26 cellular contexts compared by ENCODE assay signal in genomic region chr1:171912509-171913185, GRCh38.
A peak's percentile ranks its signal among the peaks of the same experiment; 100 is the strongest.
DNase-seq lines count a peak whose midpoint lies in the region; ATAC-seq, FAIRE-seq and TF ChIP-seq lines count a peak whose summit lies in the region.
"Had no signal": no experiment of that assay in that cellular context is flagged by ENCODE, and none has a peak within 500 bp of the region (broad histone marks: within the 10 kb centered on the region; RNA-seq: fewer than 3 reads in every experiment).

No MANE protein-coding gene starts in this region.

- CTCF ChIA-PET in A549 (lab: Yijun Ruan, JAX) = no interaction called here

- POLR2A ChIA-PET in A549 (lab: Yijun Ruan, JAX) = no interaction called here
- POLR2A ChIA-PET in naive thymus-derived CD8-positive, alpha-beta T cell (lab: Charles Lee) = no interaction called here

- H3K27me3 Mint-ChIP-seq in nephron (ENCODE audit: low read depth) = no peaks in the 10 kb centered on the region
- no peaks in the 10 kb centered on the region for H3K27me3 Mint-ChIP-seq in naive thymus-derived CD8-positive, alpha-beta T cell
- H3K27me3 Mint-ChIP-seq: activated naive CD8-positive, alpha-beta T cell had no signal

- no peak for FAIRE-seq in A549 (lab: Jason Lieb, UNC)
- FAIRE-seq: bronchial epithelial cell had no signal

- 28% methylated on average over 2 of the region's 2 CpGs for WGBS in A549 (ENCODE audit: missing lambda C conversion rate)

- TF ChIP-seq RAD21 in A549 (conservative IDR thresholded peaks at IDR 0.05 in 1 of 2, IDR thresholded peaks at IDR 0.05 in 1 of 2) = no peak

- H3K27ac Mint-ChIP-seq in nephron = peak overlapping the region; percentile 21 to 80 (median 75)
- no peak overlapping the region for H3K27ac Mint-ChIP-seq in naive thymus-derived CD8-positive, alpha-beta T cell
- H3K27ac Mint-ChIP-seq: activated naive CD8-positive, alpha-beta T cell; B cell; CD8-positive, alpha-beta memory T cell; natural killer cell treated with Interleukin-12 subunit alpha and Interleukin-12 subunit beta and Interleukin-15 and Interleukin-18, amount 100 ng/mL, for 72 hours; stimulated activated effector memory CD8-positive, alpha-beta T cell treated with anti-CD3 and anti-CD28 coated beads, Interleukin-12 subunit alpha, Interleukin-12 subunit beta, amount 100 ng/mL, for 72 hours had no signal

- peaks cover 38% of the 10 kb centered on the region for H3K4me1 ChIP-seq in A549

- no peaks in the 10 kb centered on the region for H3K9me3 Mint-ChIP-seq in nephron
- H3K9me3 Mint-ChIP-seq in naive thymus-derived CD8-positive, alpha-beta T cell = no peaks in the 10 kb centered on the region
- H3K9me3 Mint-ChIP-seq: CD8-positive, alpha-beta memory T cell; H9; natural killer cell treated with Interleukin-12 subunit alpha and Interleukin-12 subunit beta and Interleukin-15 and Interleukin-18, amount 100 ng/mL, for 72 hours; stimulated activated effector memory CD8-positive, alpha-beta T cell treated with anti-CD3 and anti-CD28 coated beads, Interleukin-12 subunit alpha, Interleukin-12 subunit beta, amount 100 ng/mL, for 72 hours had no signal

- no peaks in the 10 kb centered on the region for H3K9me3 ChIP-seq in A549

- no peak for TF ChIP-seq EP300 in A549 (IDR thresholded peaks at IDR 0.05)

- TF ChIP-seq POLR2A in A549 (IDR thresholded peaks at IDR 0.05; ENCODE audit: low read length) = no peak

- H3K4me3 ChIP-seq in A549 = no peak overlapping the region

- H3K4me3 Mint-ChIP-seq in nephron = no peak overlapping the region
- H3K4me3 Mint-ChIP-seq in naive thymus-derived CD8-positive, alpha-beta T cell = no peak overlapping the region
- H3K4me3 Mint-ChIP-seq: activated naive CD8-positive, alpha-beta T cell; B cell; CD8-positive, alpha-beta memory T cell; H9; natural killer cell treated with Interleukin-12 subunit alpha and Interleukin-12 subunit beta and Interleukin-15 and Interleukin-18, amount 100 ng/mL, for 72 hours; stimulated activated effector memory CD8-positive, alpha-beta T cell treated with anti-CD3 and anti-CD28 coated beads, Interleukin-12 subunit alpha, Interleukin-12 subunit beta, amount 100 ng/mL, for 72 hours had no signal

- peak overlapping the region; percentile 71 for H3K4me2 ChIP-seq in A549

- DNase-seq in A549 (ENCODE audit: low read depth in 1 of 2, low spot score in 1 of 2) (peak; percentile 25 to 72), DMS53 treated with DMSO at 0.1 percent for 48 hours (lab: John Stamatoyannopoulos, UW; ENCODE audit: unreplicated experiment) (peak; percentile 53), glomerular visceral epithelial cell (ENCODE audit: extremely low spot score) (peak; percentile 20)
- DNase-seq in naive thymus-derived CD8-positive, alpha-beta T cell = no peak
- DNase-seq: ACHN; activated CD4-positive, alpha-beta T cell treated with anti-CD3 and anti-CD28 coated beads for 48 hours; activated effector memory CD4-positive, alpha-beta T cell treated with anti-CD3 and anti-CD28 coated beads, Interleukin-2, amount 50 U/mL, for 16 hours; activated T-cell treated with anti-CD3 and anti-CD28 coated beads, Interleukin-2, amount 50 U/mL, for 1 hour; CD8-positive, alpha-beta memory T cell; effector CD4-positive, alpha-beta T cell; H9; NCI-H1417 treated with DMSO at 0.1 percent for 48 hours; NCI-H2029 treated with DMSO at 0.1 percent for 48 hours; NCI-H774; stimulated activated CD4-positive, alpha-beta T cell treated with anti-CD3 and anti-CD28 coated beads, Interleukin-15, amount 100 ng/mL, for 24 hours; T1000; WERI-Rb-1 had no signal

- peak overlapping the region; percentile 68 to 81 for H3K27ac ChIP-seq in A549
- H3K27ac ChIP-seq: epithelial cell of prostate, WERI-Rb-1 had no signal

- no peak for TF ChIP-seq CTCF in A549 (IDR thresholded peaks at IDR 0.05)
- TF ChIP-seq CTCF in nephron (IDR thresholded peaks at IDR 0.05; ENCODE audit: unreplicated experiment in 3 of 3) = no peak

- peaks cover 8% of the 10 kb centered on the region for H3K4me1 Mint-ChIP-seq in nephron
- H3K4me1 Mint-ChIP-seq in naive thymus-derived CD8-positive, alpha-beta T cell = no peaks in the 10 kb centered on the region
- H3K4me1 Mint-ChIP-seq: B cell; CD8-positive, alpha-beta memory T cell; stimulated activated effector memory CD8-positive, alpha-beta T cell treated with anti-CD3 and anti-CD28 coated beads, Interleukin-12 subunit alpha, Interleukin-12 subunit beta, amount 100 ng/mL, for 72 hours had no signal

- ATAC-seq in A549 (peak; percentile 55 to 62; a peak in 5 of 6 replicates), HG03378 (IDR thresholded peaks at IDR 0.05; ENCODE audit: unreplicated experiment) (no peak), GM18520 (IDR thresholded peaks at IDR 0.05; ENCODE audit: unreplicated experiment) (no peak)
- ATAC-seq in naive thymus-derived CD8-positive, alpha-beta T cell = no peak
- ATAC-seq: natural killer cell treated with Interleukin-12 subunit alpha and Interleukin-12 subunit beta and Interleukin-15 and Interleukin-18, amount 100 ng/mL, for 72 hours; stimulated activated effector memory CD8-positive, alpha-beta T cell treated with anti-CD3 and anti-CD28 coated beads, Interleukin-12 subunit alpha, Interleukin-12 subunit beta, amount 100 ng/mL, for 72 hours had no signal

- H3K36me3 Mint-ChIP-seq in nephron (ENCODE audit: low read depth) = no peaks in the 10 kb centered on the region
- no peaks in the 10 kb centered on the region for H3K36me3 Mint-ChIP-seq in naive thymus-derived CD8-positive, alpha-beta T cell
- H3K36me3 Mint-ChIP-seq: activated naive CD8-positive, alpha-beta T cell; CD8-positive, alpha-beta memory T cell; natural killer cell treated with Interleukin-12 subunit alpha and Interleukin-12 subunit beta and Interleukin-15 and Interleukin-18, amount 100 ng/mL, for 72 hours; stimulated activated effector memory CD8-positive, alpha-beta T cell treated with anti-CD3 and anti-CD28 coated beads, Interleukin-12 subunit alpha, Interleukin-12 subunit beta, amount 100 ng/mL, for 72 hours had no signal

TF ChIP-seq in A549, 52 proteins besides CTCF, POLR2A, EP300 and RAD21:
- TF ChIP-seq FOXS1 (CRISPR knock-in tag; IDR thresholded peaks at IDR 0.05) (no peak), MYC (IDR thresholded peaks at IDR 0.05; ENCODE audit: borderline replicate concordance, low read length) (no peak), POLR2AphosphoS2 (conservative IDR thresholded peaks at IDR 0.05; ENCODE audit: low read length) (no peak), HOXB5 (CRISPR knock-in tag; IDR thresholded peaks at IDR 0.05) (0 out of 2 replicates have a peak, but pooled peaks have one; percentile 29)

Comparison
In these comparisons a context has a peak if more than half of its experiments do, and no peak if none do; other contexts are left out.
1. ATAC-seq: peak in A549 (2 of 2); none in HG03378 (single experiment), GM18520 (single experiment) and naive thymus-derived CD8-positive, alpha-beta T cell (0 of 2).
2. DNase-seq: peak in A549 (2 of 2), DMS53 treated with DMSO at 0.1 percent for 48 hours (single experiment) and glomerular visceral epithelial cell (single experiment); none in naive thymus-derived CD8-positive, alpha-beta T cell (0 of 10).
3. H3K27ac Mint-ChIP-seq: peak in nephron (3 of 3); none in naive thymus-derived CD8-positive, alpha-beta T cell (0 of 10).